In the genomic region with DNA sequence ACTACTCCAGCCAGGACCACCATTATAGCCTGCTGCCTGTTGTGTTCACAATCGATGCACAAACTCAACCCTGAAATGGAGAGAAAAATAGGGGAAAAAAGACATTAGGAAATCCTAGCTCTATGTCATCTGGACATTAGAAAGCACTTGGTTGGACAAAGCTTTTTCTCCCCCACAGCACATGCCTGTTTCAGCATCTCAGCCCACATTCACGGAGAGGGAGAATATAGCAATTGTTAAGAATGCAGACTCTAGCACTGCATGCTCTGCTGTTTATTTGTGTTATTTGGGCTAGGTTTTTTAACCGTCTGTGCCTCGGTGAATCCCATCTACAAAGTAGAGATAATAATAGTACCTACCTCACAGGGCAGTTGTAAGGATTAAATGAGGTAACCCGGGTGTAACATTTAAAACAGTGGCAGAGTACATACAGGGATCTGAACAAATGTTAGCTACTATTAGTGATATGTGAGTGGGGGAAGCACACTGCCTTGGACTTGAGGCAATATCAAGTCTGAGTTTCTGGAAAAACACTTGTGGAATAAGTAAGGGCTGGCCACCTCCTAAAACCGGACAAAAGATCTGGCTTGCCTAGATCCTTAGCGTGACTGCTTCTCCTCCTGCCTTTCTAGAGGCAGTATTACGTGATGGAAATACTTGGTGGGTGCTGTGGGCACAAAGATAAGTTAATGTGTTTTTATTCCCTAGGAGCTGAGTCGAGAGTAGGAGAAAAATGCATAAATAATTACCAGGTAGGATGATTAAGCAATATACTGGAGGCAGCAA, we compare ENCODE assay signal across 8 cellular contexts. TPM values are rescaled to one million over a fixed set of nuclear protein-coding genes. Genes with fewer than 3 reads are reported as not detected.
DNase-seq lines count a peak whose midpoint lies in the region; ATAC-seq and TF ChIP-seq lines count a peak whose summit lies in the region.

No MANE protein-coding gene starts in this region.

- in situ Hi-C loops in gastrocnemius medialis (cut with MboI; ENCODE audit: low sequenced_read_pairs in 4 of 4), result loop anchor here (5.0 to 10.0 kb wide), 3 partner anchors 156 to 166 kb away; no protein-coding TSS in a partner anchor

- peak; percentile 32 for DNase-seq in activated T-cell treated with anti-CD3 and anti-CD28 coated beads for 24 hours (ENCODE audit: low read depth)
- DNase-seq in activated T-cell treated with anti-CD3 and anti-CD28 coated beads, Interleukin-2, amount 50 U/mL, for 1 hour, result no peak
- peak; percentile 60 for DNase-seq in hepatocyte (ENCODE audit: low spot score)
- no peak for DNase-seq in gastrocnemius medialis
- no peak for DNase-seq in occipital lobe (lab: John Stamatoyannopoulos, UW)

- H4K20me1 ChIP-seq in OCI-LY1 (ENCODE audit: insufficient read depth, low read length), result no peaks in the 10 kb centered on the region
- H4K20me1 ChIP-seq in hepatocyte (ENCODE audit: insufficient read depth, poor library complexity, severe bottlenecking), result peaks cover 21% of the 10 kb centered on the region

- no peaks in the 10 kb centered on the region for H3K36me3 ChIP-seq in OCI-LY1 (ENCODE audit: insufficient read depth, low read length)
- no peaks in the 10 kb centered on the region for H3K36me3 ChIP-seq in hepatocyte (replicated peaks; ENCODE audit: insufficient read depth, low read depth)
- H3K36me3 ChIP-seq in gastrocnemius medialis, result no peaks in the 10 kb centered on the region

- H3K9me3 ChIP-seq in OCI-LY1 (ENCODE audit: low read length), result no peaks in the 10 kb centered on the region
- H3K9me3 ChIP-seq in hepatocyte (ENCODE audit: low read depth), result no peaks in the 10 kb centered on the region
- no peaks in the 10 kb centered on the region for H3K9me3 ChIP-seq in gastrocnemius medialis

- peak overlapping the region; percentile 94 for H3K9ac ChIP-seq in OCI-LY1 (ENCODE audit: low read length)

- H2AFZ ChIP-seq in OCI-LY1 (ENCODE audit: low read length), result peak overlapping the region; percentile 49; the same call in 1 of the 2 replicates
- H2AFZ ChIP-seq in hepatocyte, result peak overlapping the region; percentile 36

- 14 to 23% (median 23%) methylated on average over 9 of the region's 9 CpGs for WGBS in adipose tissue, 3 donors
- WGBS in hepatocyte (ENCODE audit: low lambda C conversion rate, missing lambda C conversion rate), result 43% methylated on average over 9 of the region's 9 CpGs

- H3F3A ChIP-seq in OCI-LY1 (ENCODE audit: insufficient read depth, low read length), result no peaks in the 10 kb centered on the region

- H3K4me3 ChIP-seq in OCI-LY1 (ENCODE audit: low read depth, low read length, poor library complexity, severe bottlenecking), result peak overlapping the region; percentile 90
- H3K4me3 ChIP-seq in hepatocyte, result peak overlapping the region; percentile 41
- H3K4me3 ChIP-seq in gastrocnemius medialis, result peak overlapping the region; percentile 74 to 90 (median 88)

- intact Hi-C loops in gastrocnemius medialis (cut with DNase I; ENCODE audit: low total_unique reads), result loop anchor here (1.0 to 5.0 kb wide), 5 partner anchors 28 to 353 kb away; no protein-coding TSS in a partner anchor

- no peak for TF ChIP-seq POLR2A in gastrocnemius medialis (IDR thresholded peaks at IDR 0.05)

- H3K27ac ChIP-seq in OCI-LY1 (ENCODE audit: low read depth, low read length, poor library complexity, severe bottlenecking), result peak overlapping the region; percentile 86
- H3K27ac ChIP-seq in adipose tissue (ENCODE audit: low read depth, low read length), result peak overlapping the region; percentile 56
- H3K27ac ChIP-seq in hepatocyte, result peak overlapping the region; percentile 100
- H3K27ac ChIP-seq in gastrocnemius medialis, result peak overlapping the region; percentile 96 to 99 (median 97)

- ATAC-seq in gastrocnemius medialis (peak in 1 of 2 donors; percentile 14), GM21825 (IDR thresholded peaks at IDR 0.05; ENCODE audit: unreplicated experiment) (no peak)

- no peak for TF ChIP-seq CTCF in OCI-LY1 (IDR thresholded peaks at IDR 0.05; ENCODE audit: low read length)
- peak; percentile 5 for TF ChIP-seq CTCF in hepatocyte (IDR thresholded peaks at IDR 0.05; ENCODE audit: poor library complexity)
- TF ChIP-seq CTCF in gastrocnemius medialis (IDR thresholded peaks at IDR 0.05 in 4 of 5, conservative IDR thresholded peaks at IDR 0.05 in 1 of 5), result no peak

- no peaks in the 10 kb centered on the region for H3K9me2 ChIP-seq in OCI-LY1 (ENCODE audit: low read depth, low read length)
- H3K9me2 ChIP-seq in hepatocyte (replicated peaks; ENCODE audit: insufficient read depth), result no peaks in the 10 kb centered on the region

- H3K4me1 ChIP-seq in OCI-LY1 (ENCODE audit: insufficient read depth, low read length, severe bottlenecking) (peaks cover 34% of the 10 kb centered on the region), hepatocyte (ENCODE audit: insufficient read depth) (peaks cover 28% of the 10 kb centered on the region), gastrocnemius medialis (peaks cover 47 to 52% of the 10 kb centered on the region in 2 donors)

- H3K4me2 ChIP-seq in OCI-LY1 (ENCODE audit: low read length), result peak overlapping the region; percentile 87
- H3K4me2 ChIP-seq in hepatocyte, result peak overlapping the region; percentile 86

- H3K79me2 ChIP-seq in OCI-LY1 (ENCODE audit: insufficient read depth, low read length), result peaks cover 35% of the 10 kb centered on the region
- H3K79me2 ChIP-seq in hepatocyte, result peaks cover 35% of the 10 kb centered on the region

- no peaks in the 10 kb centered on the region for H3K27me3 ChIP-seq in OCI-LY1 (ENCODE audit: insufficient read depth, low read length)
- H3K27me3 ChIP-seq in hepatocyte, result no peaks in the 10 kb centered on the region
- H3K27me3 ChIP-seq in gastrocnemius medialis, result no peaks in the 10 kb centered on the region

RNA-seq across cellular contexts. Expression of a gene that starts 1.1 kb away (rescaled TPM):
- polyA plus RNA-seq in adipose tissue, result 100 to 1,000 TPM in 1 of 3 donors, 10 to 100 TPM in 2; 25.6 to 110 (median 44.9) TPM
- total RNA-seq in hepatocyte, result 250 and 269 TPM in 2 replicates
- polyA plus RNA-seq in hepatocyte, result 157 and 161 TPM in 2 replicates
- 100 to 1,000 TPM; 230 to 419 (median 317) TPM for total RNA-seq in gastrocnemius medialis
- 433 TPM for total RNA-seq in occipital lobe

Comparison
In these comparisons a context has a peak if more than half of its experiments do, and no peak if none do; other contexts are left out.
1. DNase-seq: peak in activated T-cell treated with anti-CD3 and anti-CD28 coated beads for 24 hours (single experiment) and hepatocyte (single experiment); none in activated T-cell treated with anti-CD3 and anti-CD28 coated beads, Interleukin-2, amount 50 U/mL, for 1 hour (single experiment), gastrocnemius medialis (0 of 2) and occipital lobe (single experiment).
2. Peak in every context shown above with its lines, with median percentiles within 50 percentile points of each other: H3K27ac ChIP-seq and H3K4me3 ChIP-seq.